ENCODE assay signal across 15 cellular contexts in genomic region chr18:60980422-60981005, GRCh38.
DNase-seq lines count a peak whose midpoint lies in the region; ATAC-seq, FAIRE-seq and TF ChIP-seq lines count a peak whose summit lies in the region.
"Had no signal": no experiment of that assay in that cellular context is flagged by ENCODE, and none has a peak within 500 bp of the region (broad histone marks: within the 10 kb centered on the region; RNA-seq: fewer than 3 reads in every experiment).

No MANE protein-coding gene starts in this region.

- H3K9me3 ChIP-seq in NT2/D1 (ENCODE audit: insufficient read depth, low read length): peaks cover 5% of the 10 kb centered on the region; the same call in 1 of the 2 replicates
- H3K9me3 ChIP-seq: BLaER1, Caco-2 had no signal

- no peak overlapping the region for H3K4me3 Mint-ChIP-seq in GM23338
- H3K4me3 Mint-ChIP-seq in nephron: no peak overlapping the region
- H3K4me3 Mint-ChIP-seq: CD8-positive, alpha-beta memory T cell had no signal

- no peaks in the 10 kb centered on the region; the same call in 1 of the 2 replicates for H3K27me3 ChIP-seq in GM23338 (ENCODE audit: insufficient read depth)
- no peaks in the 10 kb centered on the region for H3K27me3 ChIP-seq in NT2/D1 (ENCODE audit: insufficient read depth, insufficient read length)
- H3K27me3 ChIP-seq: BLaER1 had no signal

- no peak overlapping the region for H3K9ac ChIP-seq in NT2/D1 (ENCODE audit: insufficient read length, low read depth)
- H3K9ac ChIP-seq: BLaER1 had no signal

- peak; percentile 88 for ATAC-seq in GM23338
- ATAC-seq in GM21381 (IDR thresholded peaks at IDR 0.05; ENCODE audit: unreplicated experiment): no peak

- no peak overlapping the region for H2AFZ ChIP-seq in GM23338

- H3K4me3 ChIP-seq in GM23338 (no peak overlapping the region), NT2/D1 (ENCODE audit: insufficient read length, low read depth) (no peak overlapping the region)
- H3K4me3 ChIP-seq: BLaER1 had no signal

- TF ChIP-seq CTCF in GM23338 (conservative IDR thresholded peaks at IDR 0.05; ENCODE audit: low read depth in 2 of 2) (no peak), nephron (IDR thresholded peaks at IDR 0.05; ENCODE audit: unreplicated experiment in 3 of 3) (no peak)

- 0 out of 2 replicates have a peak, but pooled peaks cover 9% of the 10 kb centered on the region for H3K9me2 ChIP-seq in GM23338 (ENCODE audit: insufficient read depth)

- DNase-seq in GM23338 (ENCODE audit: low spot score) (peak; percentile 48), NT2/D1 (ENCODE audit: low read depth, low spot score) (peak; percentile 11), iPS DF 4.7 (ENCODE audit: extremely low read depth, low spot score) (peak; percentile 30), hepatic stellate cell (ENCODE audit: low spot score) (no peak), frontal cortex (ENCODE audit: low spot score in 2 of 2) (no peak)
- DNase-seq: 8988T; AML-193; Caco-2; CD8-positive, alpha-beta memory T cell; DMS53; H7 had no signal

- H3K27ac ChIP-seq in GM23338 (ENCODE audit: low read depth): peak overlapping the region; percentile 0; the same call in 1 of the 2 replicates
- H3K27ac ChIP-seq: BLaER1 had no signal

- no peak for FAIRE-seq in frontal cortex (lab: Jason Lieb, UNC)
- FAIRE-seq: HTR-8/SVneo had no signal

- H3K36me3 ChIP-seq in GM23338 (ENCODE audit: insufficient read depth) (no peaks in the 10 kb centered on the region), NT2/D1 (ENCODE audit: insufficient read depth, insufficient read length, low read length) (no peaks in the 10 kb centered on the region)
- H3K36me3 ChIP-seq: BLaER1 had no signal

- H3K9me3 Mint-ChIP-seq in GM23338 (peaks cover 4% of the 10 kb centered on the region; the same call in 1 of the 3 replicates), nephron (no peaks in the 10 kb centered on the region)

- H3K79me2 ChIP-seq in GM23338 (replicated peaks; ENCODE audit: insufficient read depth): no peaks in the 10 kb centered on the region

- H4K20me1 ChIP-seq in GM23338 (replicated peaks; ENCODE audit: insufficient read depth): no peaks in the 10 kb centered on the region
- H4K20me1 ChIP-seq: BLaER1 had no signal

- H3K4me2 ChIP-seq in GM23338: no peak overlapping the region
- H3K4me2 ChIP-seq: BLaER1 had no signal

- H3K4me1 ChIP-seq in GM23338 (ENCODE audit: insufficient read depth) (peaks cover 9% of the 10 kb centered on the region), NT2/D1 (ENCODE audit: insufficient read depth, insufficient read length) (no peaks in the 10 kb centered on the region)
- H3K4me1 ChIP-seq: BLaER1, Caco-2 had no signal

- H3K36me3 Mint-ChIP-seq in GM23338 (ENCODE audit: low read depth) (no peaks in the 10 kb centered on the region; the same call in 1 of the 3 replicates), nephron (ENCODE audit: low read depth) (no peaks in the 10 kb centered on the region)
- H3K36me3 Mint-ChIP-seq: CD8-positive, alpha-beta memory T cell had no signal

- H3F3A ChIP-seq in GM23338 (replicated peaks; ENCODE audit: low read depth): no peaks in the 10 kb centered on the region

- no peak overlapping the region for H3K27ac Mint-ChIP-seq in GM23338
- H3K27ac Mint-ChIP-seq in nephron: peak overlapping the region; percentile 14 to 60 (median 37)
- H3K27ac Mint-ChIP-seq: CD8-positive, alpha-beta memory T cell had no signal

- peaks cover 12% of the 10 kb centered on the region; the same call in 2 of the 3 replicates for H3K4me1 Mint-ChIP-seq in GM23338
- peaks cover 39% of the 10 kb centered on the region for H3K4me1 Mint-ChIP-seq in nephron
- H3K4me1 Mint-ChIP-seq: CD8-positive, alpha-beta memory T cell had no signal

- no peaks in the 10 kb centered on the region for H3K27me3 Mint-ChIP-seq in GM23338 (ENCODE audit: insufficient read depth, low read depth, poor library complexity)
- H3K27me3 Mint-ChIP-seq in nephron (ENCODE audit: low read depth): no peaks in the 10 kb centered on the region
- H3K27me3 Mint-ChIP-seq: CD8-positive, alpha-beta memory T cell had no signal

TF ChIP-seq in GM23338, 12 proteins besides CTCF, POLR2A, EP300 and RAD21:
- TF ChIP-seq POLR2AphosphoS5 (IDR thresholded peaks at IDR 0.05; ENCODE audit: low read depth) (no peak), ETS1 (IDR thresholded peaks at IDR 0.05) (no peak), NANOG (IDR thresholded peaks at IDR 0.05; ENCODE audit: borderline replicate concordance) (peak; percentile 78; the same call in 1 of the 2 replicates), REST (IDR thresholded peaks at IDR 0.05; ENCODE audit: unreplicated experiment) (no peak), JUNB (IDR thresholded peaks at IDR 0.05; ENCODE audit: unreplicated experiment) (no peak)

Comparison
In these comparisons a context has a peak if more than half of its experiments do, and no peak if none do; other contexts are left out.
1. DNase-seq: peak in GM23338 (single experiment), NT2/D1 (single experiment) and iPS DF 4.7 (single experiment); none in hepatic stellate cell (single experiment) and frontal cortex (0 of 2).